1 cellular context compared by ENCODE assay signal in the genomic region with DNA sequence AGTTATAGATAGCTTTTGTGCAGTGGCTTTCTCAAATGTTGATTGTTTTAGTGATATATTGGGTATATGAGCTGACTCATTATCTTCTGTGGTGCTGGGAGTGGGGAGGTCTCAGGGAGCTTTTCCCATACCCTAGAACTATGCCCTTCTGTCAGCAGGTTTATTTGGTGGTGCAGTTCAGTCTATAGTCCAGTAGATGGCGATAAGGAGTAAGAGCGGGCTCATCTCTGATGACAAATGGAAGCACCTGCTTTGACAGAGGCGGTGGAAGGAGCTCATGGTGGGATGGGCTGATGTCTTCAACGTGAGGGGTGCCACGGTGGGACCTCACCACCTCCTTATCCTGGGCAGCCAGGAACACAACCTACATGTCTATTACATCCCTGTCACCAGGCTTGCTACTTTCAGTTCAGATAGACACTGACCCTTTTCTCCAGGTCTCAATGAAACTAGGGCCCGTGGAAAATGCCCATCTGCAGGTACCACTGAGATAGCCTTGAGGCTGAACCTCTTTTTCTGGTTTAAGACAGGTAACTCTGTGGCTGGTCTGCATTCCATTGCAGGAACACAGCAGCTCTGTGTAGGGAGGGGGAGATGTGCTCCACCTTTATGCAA.
TF ChIP-seq lines count a peak whose summit lies in the region.

No MANE protein-coding gene starts in this region.

TF ChIP-seq in HepG2, 621 proteins besides CTCF, POLR2A, EP300 and RAD21:
- TF ChIP-seq NFE2L1 (CRISPR knock-in tag; IDR thresholded peaks at IDR 0.05; ENCODE audit: borderline replicate concordance) (no peak), ZNF263 (CRISPR knock-in tag; IDR thresholded peaks at IDR 0.05) (no peak), BORCS8-MEF2B (CRISPR knock-in tag; IDR thresholded peaks at IDR 0.05) (no peak), SMC3 (IDR thresholded peaks at IDR 0.05; ENCODE audit: low read length) (peak; percentile 47; the same call in 1 of the 2 replicates), ZNF564 (CRISPR knock-in tag; IDR thresholded peaks at IDR 0.05) (no peak), STAG1 (CRISPR knock-in tag; IDR thresholded peaks at IDR 0.05) (peak; percentile 56), ZNF484 (CRISPR knock-in tag; IDR thresholded peaks at IDR 0.05; ENCODE audit: borderline replicate concordance, low read depth) (no peak)
- TF ChIP-seq, protein P1, sequence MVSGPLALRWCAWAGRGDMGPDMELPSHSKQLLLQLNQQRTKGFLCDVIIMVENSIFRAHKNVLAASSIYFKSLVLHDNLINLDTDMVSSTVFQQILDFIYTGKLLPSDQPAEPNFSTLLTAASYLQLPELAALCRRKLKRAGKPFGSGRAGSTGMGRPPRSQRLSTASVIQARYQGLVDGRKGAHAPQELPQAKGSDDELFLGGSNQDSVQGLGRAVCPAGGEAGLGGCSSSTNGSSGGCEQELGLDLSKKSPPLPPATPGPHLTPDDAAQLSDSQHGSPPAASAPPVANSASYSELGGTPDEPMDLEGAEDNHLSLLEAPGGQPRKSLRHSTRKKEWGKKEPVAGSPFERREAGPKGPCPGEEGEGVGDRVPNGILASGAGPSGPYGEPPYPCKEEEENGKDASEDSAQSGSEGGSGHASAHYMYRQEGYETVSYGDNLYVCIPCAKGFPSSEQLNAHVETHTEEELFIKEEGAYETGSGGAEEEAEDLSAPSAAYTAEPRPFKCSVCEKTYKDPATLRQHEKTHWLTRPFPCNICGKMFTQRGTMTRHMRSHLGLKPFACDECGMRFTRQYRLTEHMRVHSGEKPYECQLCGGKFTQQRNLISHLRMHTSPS (CRISPR knock-in tag; IDR thresholded peaks at IDR 0.05; ENCODE audit: low read depth): no peak
- TF ChIP-seq, protein P2, sequence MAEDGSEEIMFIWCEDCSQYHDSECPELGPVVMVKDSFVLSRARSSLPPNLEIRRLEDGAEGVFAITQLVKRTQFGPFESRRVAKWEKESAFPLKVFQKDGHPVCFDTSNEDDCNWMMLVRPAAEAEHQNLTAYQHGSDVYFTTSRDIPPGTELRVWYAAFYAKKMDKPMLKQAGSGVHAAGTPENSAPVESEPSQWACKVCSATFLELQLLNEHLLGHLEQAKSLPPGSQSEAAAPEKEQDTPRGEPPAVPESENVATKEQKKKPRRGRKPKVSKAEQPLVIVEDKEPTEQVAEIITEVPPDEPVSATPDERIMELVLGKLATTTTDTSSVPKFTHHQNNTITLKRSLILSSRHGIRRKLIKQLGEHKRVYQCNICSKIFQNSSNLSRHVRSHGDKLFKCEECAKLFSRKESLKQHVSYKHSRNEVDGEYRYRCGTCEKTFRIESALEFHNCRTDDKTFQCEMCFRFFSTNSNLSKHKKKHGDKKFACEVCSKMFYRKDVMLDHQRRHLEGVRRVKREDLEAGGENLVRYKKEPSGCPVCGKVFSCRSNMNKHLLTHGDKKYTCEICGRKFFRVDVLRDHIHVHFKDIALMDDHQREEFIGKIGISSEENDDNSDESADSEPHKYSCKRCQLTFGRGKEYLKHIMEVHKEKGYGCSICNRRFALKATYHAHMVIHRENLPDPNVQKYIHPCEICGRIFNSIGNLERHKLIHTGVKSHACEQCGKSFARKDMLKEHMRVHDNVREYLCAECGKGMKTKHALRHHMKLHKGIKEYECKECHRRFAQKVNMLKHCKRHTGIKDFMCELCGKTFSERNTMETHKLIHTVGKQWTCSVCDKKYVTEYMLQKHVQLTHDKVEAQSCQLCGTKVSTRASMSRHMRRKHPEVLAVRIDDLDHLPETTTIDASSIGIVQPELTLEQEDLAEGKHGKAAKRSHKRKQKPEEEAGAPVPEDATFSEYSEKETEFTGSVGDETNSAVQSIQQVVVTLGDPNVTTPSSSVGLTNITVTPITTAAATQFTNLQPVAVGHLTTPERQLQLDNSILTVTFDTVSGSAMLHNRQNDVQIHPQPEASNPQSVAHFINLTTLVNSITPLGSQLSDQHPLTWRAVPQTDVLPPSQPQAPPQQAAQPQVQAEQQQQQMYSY (CRISPR knock-in tag; IDR thresholded peaks at IDR 0.05): no peak
